Comparison of ENCODE assay signal across 1 cellular context in the genomic region with DNA sequence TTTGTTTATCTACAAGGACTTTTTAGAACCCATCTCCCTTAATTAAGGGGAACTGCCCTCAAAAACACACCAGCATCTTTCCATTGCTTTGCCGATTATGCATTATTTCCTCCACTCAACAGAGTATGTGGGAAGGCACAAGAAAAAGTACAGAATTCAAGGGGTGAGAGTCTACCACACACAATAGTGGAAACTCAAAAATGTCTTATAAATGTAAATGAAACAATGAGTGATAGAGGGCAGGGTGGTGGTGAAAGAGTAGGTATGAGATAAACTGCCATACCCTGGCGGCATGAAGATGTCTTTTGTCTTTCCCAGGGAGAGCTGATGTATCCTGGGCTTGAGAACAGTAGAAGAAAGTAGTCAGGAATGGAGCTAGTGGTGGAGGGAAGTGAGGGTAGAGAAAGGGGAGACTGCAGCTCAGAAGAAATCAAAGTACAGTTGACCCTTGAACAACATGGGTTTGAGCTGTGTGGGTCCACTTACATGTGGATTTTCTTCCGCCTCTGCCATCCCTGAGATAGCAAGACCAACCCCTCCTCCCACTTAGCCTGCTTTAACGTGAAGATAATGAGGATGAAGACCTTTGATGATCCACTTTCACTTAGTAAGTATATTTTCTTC.
TF ChIP-seq lines count a peak whose summit lies in the region.

No MANE protein-coding gene starts in this region.

TF ChIP-seq in HepG2, 621 proteins besides CTCF, POLR2A, EP300 and RAD21 (continued from another document):
- peak; percentile 20 to 36; a peak in 2 of 4 replicates for TF ChIP-seq MAFK (conservative IDR thresholded peaks at IDR 0.05 in 1 of 2, IDR thresholded peaks at IDR 0.05 in 1 of 2; ENCODE audit: low read length in 2 of 2)
